ENCODE assay signal across 8 cellular contexts in genomic region chr11:120335928-120336640, GRCh38. TPM values are rescaled to one million over a fixed set of nuclear protein-coding genes. Genes with fewer than 3 reads are reported as not detected.
A peak's percentile ranks its signal among the peaks of the same experiment; 100 is the strongest.
DNase-seq lines count a peak whose midpoint lies in the region; ATAC-seq and TF ChIP-seq lines count a peak whose summit lies in the region.

ARHGEF12 (plus strand) TSS chr11:120336413; CDS start chr11:120337244, 831 bp downstream.

- H3K4me1 Mint-ChIP-seq in activated CD4-positive, alpha-beta memory T cell treated with anti-CD3 and anti-CD28 coated beads, Interleukin-2, amount 10 ng/mL, durations not matched to agents 7 days and 5 days, result peaks cover 43% of the 10 kb centered on the region

- H3K4me3 ChIP-seq in duodenal mucosa (ENCODE audit: low read depth in 1 of 2, low read length in 2 of 2) (peak within 1 kb of the TSS; percentile 91 to 99), lower leg skin (ENCODE audit: low read depth, poor library complexity, severe bottlenecking) (peak within 1 kb of the TSS; percentile 64)

- H3K27me3 Mint-ChIP-seq in activated CD4-positive, alpha-beta memory T cell treated with anti-CD3 and anti-CD28 coated beads, Interleukin-2, amount 10 ng/mL, durations not matched to agents 7 days and 5 days, result peaks cover 56% of the 10 kb centered on the region

- H3K9me3 Mint-ChIP-seq in activated CD4-positive, alpha-beta memory T cell treated with anti-CD3 and anti-CD28 coated beads, Interleukin-2, amount 10 ng/mL, durations not matched to agents 7 days and 5 days, result no peaks in the 10 kb centered on the region

- no peak for TF ChIP-seq POLR2A in lower leg skin (IDR thresholded peaks at IDR 0.05)

- H3K36me3 ChIP-seq in duodenal mucosa (ENCODE audit: control insufficient read depth in 1 of 2, insufficient read depth in 2 of 2, low read length in 2 of 2), result no peaks in the 10 kb centered on the region

- H3K9ac ChIP-seq in duodenal mucosa (ENCODE audit: low read depth in 1 of 2, low read length in 2 of 2), result peak within 1 kb of the TSS; percentile 90 to 91

- peak; percentile 96 for DNase-seq in AG08395 (ENCODE audit: low spot score)
- DNase-seq in NCI-H526 (lab: John Stamatoyannopoulos, UW), result peak; percentile 98 to 100
- peak; percentile 79 for DNase-seq in activated CD4-positive, alpha-beta memory T cell treated with anti-CD3 and anti-CD28 coated beads, Interleukin-2, amount 10 ng/mL, durations not matched to agents 7 days and 5 days
- peak; percentile 93 to 99 for DNase-seq in lower leg skin (ENCODE audit: low spot score in 2 of 2)
- peak; percentile 84 for DNase-seq in stimulated activated CD4-positive, alpha-beta T cell treated with anti-CD3 and anti-CD28 coated beads, Interleukin-4, amount 100 ng/mL, for 24 hours

- ATAC-seq in GM18909 (IDR thresholded peaks at IDR 0.05; ENCODE audit: poor library complexity, unreplicated experiment) (peak; percentile 66), HG03196 (IDR thresholded peaks at IDR 0.05; ENCODE audit: unreplicated experiment) (peak; percentile 70)

- peak within 1 kb of the TSS; percentile 51 for H3K27ac Mint-ChIP-seq in activated CD4-positive, alpha-beta memory T cell treated with anti-CD3 and anti-CD28 coated beads, Interleukin-2, amount 10 ng/mL, durations not matched to agents 7 days and 5 days

- intact Hi-C loops in lower leg skin (cut with DNase I; ENCODE audit: low total_unique reads), result no loop called here

- H3K9me3 ChIP-seq in duodenal mucosa (ENCODE audit: control insufficient read depth in 1 of 2, low read length in 2 of 2), result no peaks in the 10 kb centered on the region

- CTCF ChIA-PET in activated CD4-positive, alpha-beta memory T cell treated with anti-CD3 and anti-CD28 coated beads, Interleukin-2, amount 10 ng/mL, durations not matched to agents 7 days and 5 days (lab: Charles Lee), result interaction anchor here (1.0 to 1.3 kb wide), 4 partner anchors 9 to 349 kb away, joined by 3 to 5 read pairs (median 4); no protein-coding TSS in a partner anchor

- no peaks in the 10 kb centered on the region for H3K36me3 Mint-ChIP-seq in activated CD4-positive, alpha-beta memory T cell treated with anti-CD3 and anti-CD28 coated beads, Interleukin-2, amount 10 ng/mL, durations not matched to agents 7 days and 5 days (ENCODE audit: low read depth)

- 1% methylated on average over 40 to 42 of the region's 92 CpGs for WGBS in lower leg skin, 2 donors

- H3K27ac ChIP-seq in duodenal mucosa (ENCODE audit: low read depth, low read length), result peak within 1 kb of the TSS; percentile 78

- H3K27me3 ChIP-seq in duodenal mucosa (ENCODE audit: control insufficient read depth in 1 of 2, insufficient read depth in 2 of 2, low read length in 2 of 2), result peaks cover 0 to 4% of the 10 kb centered on the region in 2 donors

- POLR2A ChIA-PET in activated CD4-positive, alpha-beta memory T cell treated with anti-CD3 and anti-CD28 coated beads, Interleukin-2, amount 10 ng/mL, durations not matched to agents 7 days and 5 days (lab: Charles Lee), result interaction anchor here (1.7 to 1.8 kb wide), 2 partner anchors 9 kb away, joined by 4 read pairs; no protein-coding TSS in a partner anchor

- TF ChIP-seq CTCF in lower leg skin (IDR thresholded peaks at IDR 0.05), result no peak

- peaks cover 27 to 31% of the 10 kb centered on the region in 2 donors for H3K4me1 ChIP-seq in duodenal mucosa (ENCODE audit: control insufficient read depth in 1 of 2, insufficient read depth in 2 of 2, low read length in 2 of 2)

- peak within 1 kb of the TSS; percentile 85 for H3K4me3 Mint-ChIP-seq in activated CD4-positive, alpha-beta memory T cell treated with anti-CD3 and anti-CD28 coated beads, Interleukin-2, amount 10 ng/mL, durations not matched to agents 7 days and 5 days

RNA-seq across cellular contexts. Expression of gene ARHGEF12, which starts in this region (rescaled TPM):
- total RNA-seq in activated CD4-positive, alpha-beta memory T cell treated with anti-CD3 and anti-CD28 coated beads, Interleukin-2, amount 10 ng/mL, durations not matched to agents 7 days and 5 days, result 10 to 100 TPM; 19.7 to 21.5 TPM
- 100 to 1,000 TPM; 124 to 153 (median 132) TPM for total RNA-seq in lower leg skin

Comparison
In these comparisons a context has a peak if more than half of its experiments do, and no peak if none do; other contexts are left out.
1. Peak in every context shown above with its lines: DNase-seq, ATAC-seq, H3K4me3 ChIP-seq and H3K27ac ChIP-seq.
2. RNA of gene ARHGEF12 (total RNA-seq): 124 to 153 TPM in lower leg skin; 19.7 to 21.5 TPM in activated CD4-positive, alpha-beta memory T cell treated with anti-CD3 and anti-CD28 coated beads, Interleukin-2, amount 10 ng/mL, durations not matched to agents 7 days and 5 days; every median in the first group is over 4 times any median in the second.